ENCODE assay signal across 8 cellular contexts in the genomic region with DNA sequence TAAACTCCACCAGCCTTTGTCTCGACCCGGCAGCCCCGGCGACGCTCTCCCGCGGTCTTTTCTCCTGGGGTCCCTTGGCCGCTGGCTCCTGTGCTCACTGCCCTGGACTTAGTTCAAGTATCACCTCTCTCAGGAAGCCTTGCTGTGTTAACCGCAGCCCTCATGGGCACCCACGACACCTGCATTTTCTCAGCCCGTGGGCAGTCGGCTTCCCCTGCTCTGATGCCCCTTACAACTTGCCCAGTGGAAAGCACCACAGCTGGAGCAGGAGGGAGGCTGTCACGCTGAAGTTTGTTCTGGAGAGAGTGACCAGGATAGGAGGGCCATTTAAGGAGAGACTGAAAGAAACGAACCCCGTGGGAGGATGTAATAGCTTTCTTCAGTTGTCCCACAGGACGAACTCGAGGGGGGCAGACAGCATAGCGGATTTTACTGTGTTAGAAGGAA.
DNase-seq lines count a peak whose midpoint lies in the region; ATAC-seq lines count a peak whose summit lies in the region.

No MANE protein-coding gene starts in this region.

- peak overlapping the region; percentile 82 to 92 (median 86) for H3K4me2 ChIP-seq in BLaER1 treated with 17β-estradiol and CSF1 and Interleukin-3, amounts not matched to agents 10 nM and 100 nM

- H3K27me3 ChIP-seq in BLaER1 treated with 17β-estradiol and CSF1 and Interleukin-3, amounts not matched to agents 10 nM and 100 nM, result no peaks in the 10 kb centered on the region
- H3K27me3 ChIP-seq in rectal smooth muscle tissue (ENCODE audit: control insufficient read depth, insufficient read depth, low read length), result no peaks in the 10 kb centered on the region

- DNase-seq in T-helper 9 cell (peak; percentile 7), germinal center (ENCODE audit: low spot score) (peak; percentile 4), RPMI8226 (no peak), GOT3 (lab: John Stamatoyannopoulos, UW) (no peak)

- peak overlapping the region; percentile 90 to 100 (median 95) for H3K4me3 ChIP-seq in BLaER1 treated with 17β-estradiol and CSF1 and Interleukin-3, amounts not matched to agents 10 nM and 100 nM
- peak overlapping the region; percentile 88 for H3K4me3 ChIP-seq in rectal smooth muscle tissue (ENCODE audit: low read length)

- H3K36me3 ChIP-seq in BLaER1 treated with 17β-estradiol and CSF1 and Interleukin-3, amounts not matched to agents 10 nM and 100 nM, result peaks cover 14 to 22% (median 18%) of the 10 kb centered on the region in 11 experiments
- no peaks in the 10 kb centered on the region for H3K36me3 ChIP-seq in rectal smooth muscle tissue (ENCODE audit: control insufficient read depth, insufficient read depth, low read length)

- peak overlapping the region; percentile 86 to 96 (median 91) for H3K9ac ChIP-seq in BLaER1 treated with 17β-estradiol and CSF1 and Interleukin-3, amounts not matched to agents 10 nM and 100 nM
- H3K9ac ChIP-seq in rectal smooth muscle tissue (ENCODE audit: low read length), result peak overlapping the region; percentile 72

- peaks cover 21 to 37% (median 28%) of the 10 kb centered on the region in 10 experiments for H3K4me1 ChIP-seq in BLaER1 treated with 17β-estradiol and CSF1 and Interleukin-3, amounts not matched to agents 10 nM and 100 nM
- peaks cover 14% of the 10 kb centered on the region for H3K4me1 ChIP-seq in rectal smooth muscle tissue (ENCODE audit: control insufficient read depth, insufficient read depth, low read length)

- H3K9me3 ChIP-seq in BLaER1 treated with 17β-estradiol and CSF1 and Interleukin-3, amounts not matched to agents 10 nM and 100 nM (replicated peaks in 1 of 11), result no peaks in the 10 kb centered on the region

- peak; percentile 38 for ATAC-seq in GM18909 (IDR thresholded peaks at IDR 0.05; ENCODE audit: poor library complexity, unreplicated experiment)
- ATAC-seq in HG03103 (IDR thresholded peaks at IDR 0.05; ENCODE audit: low read depth, unreplicated experiment), result peak; percentile 22

- H3K27ac ChIP-seq in BLaER1 treated with 17β-estradiol and CSF1 and Interleukin-3, amounts not matched to agents 10 nM and 100 nM, result peak overlapping the region; percentile 73 to 89 (median 85)
- peak overlapping the region; percentile 84 for H3K27ac ChIP-seq in rectal smooth muscle tissue (ENCODE audit: low read depth, low read length)

- peaks cover 0 to 12% (median 0%) of the 10 kb centered on the region in 11 experiments; a peak in 5 of 22 replicates for H4K20me1 ChIP-seq in BLaER1 treated with 17β-estradiol and CSF1 and Interleukin-3, amounts not matched to agents 10 nM and 100 nM

Comparison
In these comparisons a context has a peak if more than half of its experiments do, and no peak if none do; other contexts are left out.
1. DNase-seq: peak in T-helper 9 cell (single experiment) and germinal center (single experiment); none in RPMI8226 (single experiment) and GOT3 (single experiment).